1 cellular context compared by ENCODE assay signal in genomic region chr18:427005-427404, GRCh38.
TF ChIP-seq lines count a peak whose summit lies in the region.

No MANE protein-coding gene starts in this region.

TF ChIP-seq in H1, 55 proteins besides CTCF, POLR2A, EP300 and RAD21 (continued from another document):
- no peak for TF ChIP-seq TAF7 (optimal IDR thresholded peaks at IDR 0.05; ENCODE audit: borderline replicate concordance, low read depth, low read length)
- no peak for TF ChIP-seq BRCA1 (IDR thresholded peaks at IDR 0.05; ENCODE audit: low read depth, low read length)
